ENCODE assay signal across 23 cellular contexts in genomic region chr9:136240941-136241340, GRCh38. TPM values are rescaled to one million over a fixed set of nuclear protein-coding genes. Genes with fewer than 3 reads are reported as not detected.
A peak's percentile ranks its signal among the peaks of the same experiment; 100 is the strongest.
DNase-seq lines count a peak whose midpoint lies in the region; ATAC-seq and TF ChIP-seq lines count a peak whose summit lies in the region.
"Had no signal": no experiment of that assay in that cellular context is flagged by ENCODE, and none has a peak within 500 bp of the region (broad histone marks: within the 10 kb centered on the region; RNA-seq: fewer than 3 reads in every experiment).

No MANE protein-coding gene starts in this region.

- CTCF ChIA-PET in activated B cell treated with CpG ODN at 0.5 μM for 24 hours (lab: Charles Lee): interaction anchor here (0.9 kb wide), 1 partner anchor 70 kb away, joined by 6 read pairs; no protein-coding TSS in a partner anchor

- H3K4me3 Mint-ChIP-seq in activated B cell treated with CpG ODN at 0.5 μM for 24 hours: peak overlapping the region; percentile 50
- H3K4me3 Mint-ChIP-seq in stimulated activated memory B cell treated with anti-CD40 and anti-IgM and Interleukin-4, amounts not matched to agents 10 μg/mL and 1 μg/mL and 100 μg/mL, for 72 hours: peak overlapping the region; percentile 33
- H3K4me3 Mint-ChIP-seq: HFFc6 had no signal

- peaks cover 6% of the 10 kb centered on the region; the same call in 1 of the 2 replicates for H3F3A ChIP-seq in Loucy (ENCODE audit: low read depth)

- H3K4me3 ChIP-seq in heart right ventricle (no peak overlapping the region), Loucy (ENCODE audit: low read length, poor library complexity, severe bottlenecking) (no peak overlapping the region)
- H3K4me3 ChIP-seq: A549 had no signal

- H2AFZ ChIP-seq in Loucy (ENCODE audit: low read length): no peak overlapping the region

- H3K9me3 ChIP-seq in heart right ventricle: no peaks in the 10 kb centered on the region
- H3K9me3 ChIP-seq in Loucy (ENCODE audit: insufficient read depth, low read depth, low read length): no peaks in the 10 kb centered on the region
- H3K9me3 ChIP-seq: A549 had no signal

- no peaks in the 10 kb centered on the region for H3K9me3 Mint-ChIP-seq in activated B cell treated with CpG ODN at 0.5 μM for 24 hours
- H3K9me3 Mint-ChIP-seq in stimulated activated memory B cell treated with anti-CD40 and anti-IgM and Interleukin-4, amounts not matched to agents 10 μg/mL and 1 μg/mL and 100 μg/mL, for 72 hours: no peaks in the 10 kb centered on the region
- H3K9me3 Mint-ChIP-seq: CD8-positive, alpha-beta memory T cell; HFFc6 had no signal

- H3K4me1 Mint-ChIP-seq in activated B cell treated with CpG ODN at 0.5 μM for 24 hours: peaks cover 83% of the 10 kb centered on the region
- H3K4me1 Mint-ChIP-seq in stimulated activated memory B cell treated with anti-CD40 and anti-IgM and Interleukin-4, amounts not matched to agents 10 μg/mL and 1 μg/mL and 100 μg/mL, for 72 hours: peaks cover 80% of the 10 kb centered on the region

- no peak for TF ChIP-seq CTCF in heart right ventricle (IDR thresholded peaks at IDR 0.05)
- TF ChIP-seq CTCF in Loucy (conservative IDR thresholded peaks at IDR 0.05; ENCODE audit: low read length): no peak
- no peak for TF ChIP-seq CTCF in activated B cell treated with CpG ODN at 0.5 μM for 24 hours (IDR thresholded peaks at IDR 0.05)

- peaks cover 28% of the 10 kb centered on the region for H4K20me1 ChIP-seq in Loucy (ENCODE audit: insufficient read depth, low read length, poor library complexity, severe bottlenecking)

- peak overlapping the region; percentile 97 for H3K4me2 ChIP-seq in Loucy (ENCODE audit: low read depth, low read length, poor library complexity, severe bottlenecking)
- H3K4me2 ChIP-seq: A549 had no signal

- H3K4me1 ChIP-seq in heart right ventricle: peaks cover 10 to 77% (median 55%) of the 10 kb centered on the region in 9 donors
- H3K4me1 ChIP-seq in Loucy (ENCODE audit: insufficient read depth, low read length, poor library complexity, severe bottlenecking): peaks cover 70% of the 10 kb centered on the region

- POLR2A ChIA-PET in activated B cell treated with CpG ODN at 0.5 μM for 24 hours (lab: Charles Lee): interaction anchor here (1.3 to 2.4 kb wide), 4 partner anchors 15 to 48 kb away, joined by 4 to 60 read pairs (median 10); no protein-coding TSS in a partner anchor

- H3K36me3 Mint-ChIP-seq in activated B cell treated with CpG ODN at 0.5 μM for 24 hours (ENCODE audit: low read depth): peaks cover 50% of the 10 kb centered on the region
- H3K36me3 Mint-ChIP-seq in stimulated activated memory B cell treated with anti-CD40 and anti-IgM and Interleukin-4, amounts not matched to agents 10 μg/mL and 1 μg/mL and 100 μg/mL, for 72 hours: peaks cover 36% of the 10 kb centered on the region

- ATAC-seq in Right ventricle myocardium inferior (no peak), heart right ventricle (no peak), activated B cell treated with CpG ODN at 0.5 μM for 24 hours (ENCODE audit: low read depth) (no peak)
- ATAC-seq in stimulated activated memory B cell treated with anti-CD40 and anti-IgM and Interleukin-4, amounts not matched to agents 10 μg/mL and 1 μg/mL and 100 μg/mL, for 72 hours: no peak
- ATAC-seq: A549, Panc1 had no signal

- no peaks in the 10 kb centered on the region for H3K27me3 Mint-ChIP-seq in activated B cell treated with CpG ODN at 0.5 μM for 24 hours
- no peaks in the 10 kb centered on the region for H3K27me3 Mint-ChIP-seq in stimulated activated memory B cell treated with anti-CD40 and anti-IgM and Interleukin-4, amounts not matched to agents 10 μg/mL and 1 μg/mL and 100 μg/mL, for 72 hours
- H3K27me3 Mint-ChIP-seq: CD8-positive, alpha-beta memory T cell had no signal

- H3K9me2 ChIP-seq in Loucy (replicated peaks; ENCODE audit: low read depth, low read length): no peaks in the 10 kb centered on the region

- H3K79me2 ChIP-seq in Loucy (ENCODE audit: insufficient read depth, low read length): peaks cover 92% of the 10 kb centered on the region

- DNase-seq in Right ventricle myocardium inferior (ENCODE audit: missing footprints) (peak; percentile 60), heart right ventricle (no peak), activated B cell treated with CpG ODN at 0.5 μM for 24 hours (no peak), NCI-H2227 (lab: John Stamatoyannopoulos, UW; ENCODE audit: unreplicated experiment) (no peak), NCI-H510A treated with DMSO at 0.1 percent for 48 hours (lab: John Stamatoyannopoulos, UW) (no peak)
- DNase-seq in stimulated activated CD4-positive, alpha-beta T cell treated with anti-CD3 and anti-CD28 coated beads, Interleukin-4, amount 100 ng/mL, for 1 hour: no peak
- DNase-seq: C1 segment of cervical spinal cord; CD8-positive, alpha-beta memory T cell; HFFc6; NCI-H1105 treated with DMSO at 0.1 percent for 48 hours; NCI-H1694 treated with DMSO at 0.1 percent for 48 hours; NCI-H2107; NCI-H2227 treated with DMSO at 0.1 percent for 48 hours; NCI-H524; NCI-H82; SW 1271 had no signal

- peak overlapping the region; percentile 92 for H3K27ac Mint-ChIP-seq in activated B cell treated with CpG ODN at 0.5 μM for 24 hours
- peak overlapping the region; percentile 93 for H3K27ac Mint-ChIP-seq in stimulated activated memory B cell treated with anti-CD40 and anti-IgM and Interleukin-4, amounts not matched to agents 10 μg/mL and 1 μg/mL and 100 μg/mL, for 72 hours
- H3K27ac Mint-ChIP-seq: CD8-positive, alpha-beta memory T cell; HFFc6 had no signal

- H3K27me3 ChIP-seq in heart right ventricle (no peaks in the 10 kb centered on the region), Loucy (ENCODE audit: insufficient read depth, low read length, poor library complexity, severe bottlenecking) (no peaks in the 10 kb centered on the region)

- H3K9ac ChIP-seq in Loucy (ENCODE audit: low read depth, low read length, poor library complexity, severe bottlenecking): no peak overlapping the region

- intact Hi-C loops in Right ventricle myocardium inferior (cut with DNase I): loop anchor here (5.0 to 10.0 kb wide), 2 partner anchors 161 to 276 kb away; partner anchors contain the start of genes SNAPC4 and UBAC1
- intact Hi-C loops in heart right ventricle (cut with DNase I): loop anchor here in 1 of 10 donors (10.0 kb wide), 1 partner anchor 256 kb away; no protein-coding TSS in a partner anchor
- intact Hi-C loops in activated B cell treated with CpG ODN at 0.5 μM for 24 hours (cut with micrococcal nuclease): loop anchor here (1.0 to 10.0 kb wide), 3 partner anchors 16 to 164 kb away; partner anchors contain the start of genes LHX3 and SNAPC4

- peak overlapping the region in 5 of 10 donors; percentile 68 to 80 (median 79) for H3K27ac ChIP-seq in heart right ventricle
- H3K27ac ChIP-seq: A549, HL-60 had no signal

- 90 to 92% methylated on average over 20 of the region's 20 CpGs for WGBS in heart right ventricle, 2 donors

- H3K36me3 ChIP-seq in heart right ventricle (peaks cover 0 to 9% (median 0%) of the 10 kb centered on the region in 9 donors), Loucy (ENCODE audit: insufficient read depth, low read length) (peaks cover 11% of the 10 kb centered on the region; the same call in 1 of the 2 replicates)

RNA-seq across cellular contexts. Expression of gene QSOX2, which starts 4.7 kb away (rescaled TPM):
- total RNA-seq in Right ventricle myocardium inferior: 8.3 TPM
- total RNA-seq in heart right ventricle: 1 to 10 TPM; 4.6 to 9.1 (median 7.7) TPM
- 1 to 10 TPM; 5.6 to 8.6 TPM for polyA plus RNA-seq in heart right ventricle
- total RNA-seq in activated B cell treated with CpG ODN at 0.5 μM for 24 hours: 43.3 and 49.1 TPM in 2 replicates

RNA-seq across cellular contexts. Expression of gene LHX3, which starts 36.0 kb away (rescaled TPM):
- total RNA-seq in Right ventricle myocardium inferior: not detected
- not detected for total RNA-seq in heart right ventricle
- polyA plus RNA-seq in heart right ventricle: not detected
- total RNA-seq in activated B cell treated with CpG ODN at 0.5 μM for 24 hours: 0.17 TPM in 1 of 2 replicates, not detected in the other
- total RNA-seq: CD8-positive, alpha-beta memory T cell; HFFc6; HT1080; SK-MEL-5 had no signal
- polyA plus RNA-seq: CD8-positive, alpha-beta memory T cell had no signal
